In the genomic region with DNA sequence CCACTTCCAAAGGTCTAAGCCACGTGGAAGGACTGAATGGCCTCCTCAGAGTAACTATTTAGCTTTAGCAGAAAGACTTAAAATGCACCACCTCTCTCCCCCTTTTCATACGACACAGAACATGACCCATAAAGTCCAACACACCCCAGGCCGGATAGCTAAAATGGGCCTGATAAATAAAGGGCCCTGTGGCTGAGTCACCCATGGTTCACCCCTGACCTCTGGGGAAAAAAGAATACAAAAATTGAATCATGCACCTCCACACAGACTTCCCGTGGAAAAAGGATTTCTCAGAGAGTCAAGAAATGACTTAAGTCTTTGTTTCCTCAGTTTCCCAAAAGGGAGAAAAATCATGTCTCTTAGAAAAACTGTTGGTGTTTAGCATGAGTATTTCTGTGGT, we compare ENCODE assay signal across 24 cellular contexts. TPM values are rescaled to one million over a fixed set of nuclear protein-coding genes. Genes with fewer than 3 reads are reported as not detected.
DNase-seq lines count a peak whose midpoint lies in the region; ATAC-seq, FAIRE-seq and TF ChIP-seq lines count a peak whose summit lies in the region.
"Had no signal": no experiment of that assay in that cellular context is flagged by ENCODE, and none has a peak within 500 bp of the region (broad histone marks: within the 10 kb centered on the region; RNA-seq: fewer than 3 reads in every experiment).

No MANE protein-coding gene starts in this region.

- H3K9me3 ChIP-seq in GM23248 (ENCODE audit: low read depth) = no peaks in the 10 kb centered on the region
- no peaks in the 10 kb centered on the region for H3K9me3 ChIP-seq in endothelial cell of umbilical vein (replicated peaks; ENCODE audit: control insufficient read depth, insufficient read depth, low read length)
- H3K9me3 ChIP-seq in osteoblast (ENCODE audit: low read depth, low read length) = no peaks in the 10 kb centered on the region
- no peaks in the 10 kb centered on the region for H3K9me3 ChIP-seq in pancreas
- H3K9me3 ChIP-seq: gastroesophageal sphincter had no signal

- in situ Hi-C loops in GM23248 (cut with MboI) = no loop called here

- H3K27ac ChIP-seq in GM23248 (0 out of 2 replicates have a peak overlapping the region, but pooled peaks have one; percentile 9), endothelial cell of umbilical vein (ENCODE audit: insufficient read depth, low read depth, low read length) (no peak overlapping the region), osteoblast (ENCODE audit: low read depth, low read length) (no peak overlapping the region), pancreas (no peak overlapping the region)
- H3K27ac ChIP-seq: dorsolateral prefrontal cortex, gastroesophageal sphincter, HL-60 had no signal

- H3K4me1 ChIP-seq in GM23248 (ENCODE audit: insufficient read depth) (peaks cover 33% of the 10 kb centered on the region), endothelial cell of umbilical vein (ENCODE audit: control insufficient read depth, extremely low read depth, insufficient read depth, low read length) (peaks cover 12% of the 10 kb centered on the region), osteoblast (ENCODE audit: insufficient read depth, low read length) (peaks cover 18% of the 10 kb centered on the region), pancreas (no peaks in the 10 kb centered on the region)
- H3K4me1 ChIP-seq: gastroesophageal sphincter had no signal

- FAIRE-seq in RCC 7860 (lab: Jason Lieb, UNC) (peak; percentile 55), endothelial cell of umbilical vein (lab: Jason Lieb, UNC) (peak; percentile 70), pancreas (lab: Jason Lieb, UNC) (no peak)
- FAIRE-seq: GM12878, kidney had no signal

- H3K79me2 ChIP-seq in GM23248 (ENCODE audit: insufficient read depth) (no peaks in the 10 kb centered on the region), endothelial cell of umbilical vein (ENCODE audit: control insufficient read depth, insufficient read depth, low read length) (no peaks in the 10 kb centered on the region), osteoblast (ENCODE audit: insufficient read depth, low read length) (no peaks in the 10 kb centered on the region)

- H3K4me2 ChIP-seq in GM23248 (ENCODE audit: unreplicated experiment) = peak overlapping the region; percentile 34
- peak overlapping the region; percentile 23 for H3K4me2 ChIP-seq in endothelial cell of umbilical vein (ENCODE audit: insufficient read depth, low read length)
- peak overlapping the region; percentile 25 for H3K4me2 ChIP-seq in osteoblast (ENCODE audit: insufficient read depth, low read length)

- H4K20me1 ChIP-seq in GM23248 (ENCODE audit: insufficient read depth) (no peaks in the 10 kb centered on the region), endothelial cell of umbilical vein (replicated peaks; ENCODE audit: control insufficient read depth, extremely low read depth, insufficient read depth, low read length) (no peaks in the 10 kb centered on the region), osteoblast (ENCODE audit: insufficient read depth, low read length) (no peaks in the 10 kb centered on the region)

- WGBS in GM23248 (ENCODE audit: low coverage in 1 of 2, low lambda C conversion rate in 2 of 2, missing lambda C conversion rate in 2 of 2), 2 experiments = 31 to 32% methylated on average over 4 of the region's 4 CpGs
- 89% methylated on average over 4 of the region's 4 CpGs for WGBS in pancreas, 2 donors

- no peak for TF ChIP-seq POLR2A in endothelial cell of umbilical vein (IDR thresholded peaks at IDR 0.05; ENCODE audit: low read depth, low read length)

- intact Hi-C loops in endothelial cell of umbilical vein (cut with micrococcal nuclease) (no loop called here), pancreas (cut with DNase I) (no loop called here)

- H2AFZ ChIP-seq in GM23248 (no peak overlapping the region), endothelial cell of umbilical vein (ENCODE audit: low read depth, low read length) (peak overlapping the region; percentile 57), osteoblast (ENCODE audit: low read length) (no peak overlapping the region)

- CTCF ChIA-PET in endothelial cell of umbilical vein (lab: Charles Lee) = interaction anchor here (0.7 to 2.3 kb wide), 3 partner anchors 10 to 36 kb away, joined by 3 to 6 read pairs (median 3); no protein-coding TSS in a partner anchor

- dilution Hi-C loops in endothelial cell of umbilical vein (cut with MboI; ENCODE audit: extremely low pct_ligation_motif_present, low sequenced_read_pairs) = no loop called here

- ATAC-seq in pancreas = no peak
- ATAC-seq in HG03378 (IDR thresholded peaks at IDR 0.05; ENCODE audit: unreplicated experiment) = no peak
- no peak for ATAC-seq in left lobe of liver
- ATAC-seq: activated CD8-positive, alpha-beta T cell treated with anti-CD3 and anti-CD28 coated beads for 36 hours; CD8-positive, alpha-beta T cell; gastroesophageal sphincter; GM12878; stimulated activated naive CD8-positive, alpha-beta T cell treated with anti-CD3 and anti-CD28 coated beads, Interleukin-15, Interleukin-2, amounts not matched to agents 100 U/mL and 50 U/mL, for 24 hours had no signal

- peaks cover 13% of the 10 kb centered on the region for H3F3A ChIP-seq in GM23248 (ENCODE audit: insufficient read depth)

- no peaks in the 10 kb centered on the region for H3K9me2 ChIP-seq in GM23248 (ENCODE audit: insufficient read depth)

- H3K36me3 ChIP-seq in GM23248 (ENCODE audit: low read depth) = no peaks in the 10 kb centered on the region
- H3K36me3 ChIP-seq in endothelial cell of umbilical vein (ENCODE audit: control insufficient read depth in 2 of 2, extremely low read depth in 1 of 2, insufficient read depth in 2 of 2, low read length in 2 of 2) = no peaks in the 10 kb centered on the region
- no peaks in the 10 kb centered on the region for H3K36me3 ChIP-seq in osteoblast (ENCODE audit: insufficient read depth, low read length)
- no peaks in the 10 kb centered on the region for H3K36me3 ChIP-seq in pancreas
- H3K36me3 ChIP-seq: gastroesophageal sphincter had no signal

- DNase-seq in GM23248 (peak; percentile 49), RCC 7860 (ENCODE audit: low spot score) (peak; percentile 6), endothelial cell of umbilical vein (ENCODE audit: low read depth, low spot score) (peak; percentile 79), osteoblast (ENCODE audit: insufficient read length, low spot score, missing footprints) (no peak), pancreas (no peak), left lobe of liver (ENCODE audit: low spot score) (no peak), NCI-H2029 (lab: John Stamatoyannopoulos, UW) (no peak)
- DNase-seq: activated CD4-positive, CD25-positive, alpha-beta regulatory T cell; activated CD8-positive, alpha-beta T cell treated with anti-CD3 and anti-CD28 coated beads for 36 hours; CD8-positive, alpha-beta T cell; central memory CD4-positive, alpha-beta T cell; DMS53; dorsolateral prefrontal cortex; erythroblast; kidney; NCI-H1436 treated with DMSO at 0.1 percent for 48 hours; NCI-H2171 treated with DMSO at 0.1 percent for 48 hours; NCI-H526 treated with DMSO at 0.1 percent for 48 hours; stimulated activated CD4-positive, alpha-beta T cell treated with anti-CD3 and anti-CD28 coated beads, Interleukin-4, amount 100 ng/mL, for 24 hours; stimulated activated naive CD8-positive, alpha-beta T cell treated with anti-CD3 and anti-CD28 coated beads, Interleukin-15, Interleukin-2, amounts not matched to agents 100 U/mL and 50 U/mL, for 24 hours had no signal

- no TSS peak for BruUV-seq in endothelial cell of umbilical vein (replicated peaks; lab: Mats Ljungman, UMichigan)

- TF ChIP-seq CTCF in endothelial cell of umbilical vein (IDR thresholded peaks at IDR 0.05; ENCODE audit: extremely low read depth in 1 of 2, insufficient read depth in 1 of 2, low read depth in 1 of 2, low read length in 2 of 2) = no peak
- no peak for TF ChIP-seq CTCF in osteoblast (IDR thresholded peaks at IDR 0.05; ENCODE audit: extremely low read depth, low read depth, low read length)
- TF ChIP-seq CTCF in pancreas (IDR thresholded peaks at IDR 0.05) = no peak

- H3K9me1 ChIP-seq in endothelial cell of umbilical vein (replicated peaks; ENCODE audit: control insufficient read depth, extremely low read depth, insufficient read depth, low read length) = no peaks in the 10 kb centered on the region

- H3K4me3 ChIP-seq in GM23248 (no peak overlapping the region), endothelial cell of umbilical vein (replicated peaks in 1 of 3; ENCODE audit: insufficient read depth in 1 of 3, low read depth in 1 of 3, low read length in 3 of 3) (no peak overlapping the region), osteoblast (ENCODE audit: insufficient read depth, low read length) (no peak overlapping the region), pancreas (no peak overlapping the region)
- H3K4me3 ChIP-seq: dorsolateral prefrontal cortex, gastroesophageal sphincter, GM12878 had no signal

- no peaks in the 10 kb centered on the region for H3K27me3 ChIP-seq in GM23248 (replicated peaks; ENCODE audit: insufficient read depth)
- H3K27me3 ChIP-seq in endothelial cell of umbilical vein (ENCODE audit: control insufficient read depth in 2 of 2, insufficient read depth in 2 of 2, low read length in 2 of 2) = no peaks in the 10 kb centered on the region
- H3K27me3 ChIP-seq in osteoblast (ENCODE audit: insufficient read depth, low read length) = no peaks in the 10 kb centered on the region
- no peaks in the 10 kb centered on the region for H3K27me3 ChIP-seq in pancreas
- H3K27me3 ChIP-seq: dorsolateral prefrontal cortex, gastroesophageal sphincter had no signal

- H3K9ac ChIP-seq in GM23248 = no peak overlapping the region
- H3K9ac ChIP-seq in endothelial cell of umbilical vein (replicated peaks; ENCODE audit: extremely low read depth, insufficient read depth, low read length) = no peak overlapping the region

- POLR2A ChIA-PET in endothelial cell of umbilical vein (lab: Charles Lee) = no interaction called here

TF ChIP-seq in endothelial cell of umbilical vein, 7 proteins besides CTCF, POLR2A, EP300 and RAD21 (continues in another document):
- peak; percentile 92 for TF ChIP-seq FOS (IDR thresholded peaks at IDR 0.05; ENCODE audit: borderline replicate concordance, insufficient read depth, low read length)
- TF ChIP-seq EZH2 (IDR thresholded peaks at IDR 0.05; ENCODE audit: borderline replicate concordance, low read depth, low read length, severe bottlenecking) = no peak

RNA-seq across cellular contexts. Expression of a gene that starts 33.9 kb away (rescaled TPM):
- 1.1 and 3.0 TPM in 2 replicates for total RNA-seq in GM23248 (2014; rRNA removed; shearing (Covaris generic))
- polyA plus RNA-seq in GM23248 (2016; fragmentation: Nextera tagmentation; extraction: Ambion mirVana) = 2.6 and 3.0 TPM in 2 replicates
- total RNA-seq in endothelial cell of umbilical vein = 11.5 and 16.3 TPM in 2 replicates
- polyA plus RNA-seq in endothelial cell of umbilical vein = 6.5 and 6.7 TPM in 2 replicates
- 7.6 and 7.7 TPM in 2 replicates for polyA plus RNA-seq in endothelial cell of umbilical vein (2011; cell fraction: cytosol; rRNA removed)
- polyA plus RNA-seq in endothelial cell of umbilical vein (2011; cell fraction: nucleus; rRNA removed) = 10.9 and 11.7 TPM in 2 replicates
- polyA plus RNA-seq in endothelial cell of umbilical vein (2012) = 11.6 and 14.8 TPM in 2 replicates
- polyA minus RNA-seq in endothelial cell of umbilical vein = 13.4 and 15.2 TPM in 2 replicates
- polyA minus RNA-seq in endothelial cell of umbilical vein (2011; cell fraction: cytosol; rRNA and poly(A)+ RNA removed) = 5.9 TPM
- polyA minus RNA-seq in endothelial cell of umbilical vein (2011; cell fraction: nucleus; rRNA and poly(A)+ RNA removed) = 8.1 and 9.1 TPM in 2 replicates
- 21.7 and 22.7 TPM in 2 replicates for total RNA-seq in osteoblast
- 10 to 100 TPM; 12.6 to 36.5 (median 26.8) TPM for total RNA-seq in pancreas
- 10 to 100 TPM; 11.4 to 11.8 TPM for polyA plus RNA-seq in pancreas
- total RNA-seq in left lobe of liver = 1.5 TPM

Comparison
In these comparisons a context has a peak if more than half of its experiments do, and no peak if none do; other contexts are left out.
1. DNase-seq: peak in GM23248 (single experiment), RCC 7860 (single experiment) and endothelial cell of umbilical vein (single experiment); none in osteoblast (single experiment), pancreas (0 of 6), left lobe of liver (single experiment) and NCI-H2029 (single experiment).
2. Peak in every context shown above with its lines, with median percentiles within 50 percentile points of each other: H3K4me2 ChIP-seq.